22 cellular contexts compared by ENCODE assay signal in the genomic region with DNA sequence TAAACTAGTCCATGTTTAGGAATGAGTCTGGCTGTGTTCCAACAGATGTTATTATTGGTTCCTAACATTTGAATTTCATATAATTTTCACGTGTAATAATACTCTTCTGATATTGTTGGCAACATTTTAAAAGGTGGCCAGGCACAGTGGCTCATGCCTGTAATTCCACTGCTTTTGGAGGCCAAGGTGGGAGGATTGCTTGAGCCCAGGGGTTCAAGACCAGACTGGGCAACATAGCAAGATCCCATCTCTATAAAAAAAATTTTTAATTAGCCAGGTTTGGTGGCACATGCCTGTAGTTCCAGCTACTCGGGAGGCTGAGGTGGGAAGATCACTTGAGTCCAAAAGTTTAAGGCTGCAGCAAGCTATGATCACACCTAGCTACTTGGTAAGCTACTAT.
"Had no signal": no experiment of that assay in that cellular context is flagged by ENCODE, and none has a peak within 500 bp of the region (broad histone marks: within the 10 kb centered on the region; RNA-seq: fewer than 3 reads in every experiment).

No MANE protein-coding gene starts in this region.

- H3K9ac ChIP-seq: SK-N-SH had no signal

- FAIRE-seq: HTR-8/SVneo had no signal

- H3K4me2 ChIP-seq: SK-N-SH had no signal

- DNase-seq: Kasumi-1, KG1, MV-4-11, NCI-H1105, NCI-H1417, NCI-H1436 treated with DMSO at 0.1 percent for 48 hours, NCI-H1694 treated with DMSO at 0.1 percent for 48 hours, NCI-H1930, NCI-H2081, NCI-H2107, NCI-H2227 treated with DMSO at 0.1 percent for 48 hours, NCI-H446, NCI-H510A, NCI-H524 treated with DMSO at 0.1 percent for 48 hours, NCI-H69, NCI-H774, PC-3, SHP77, SK-N-SH had no signal

- H3K9me2 ChIP-seq: SK-N-SH had no signal

- H3K9me3 ChIP-seq: SK-N-SH had no signal

- H3K27ac ChIP-seq: HL-60, RWPE1 had no signal
